ENCODE assay signal across 26 cellular contexts in the genomic region with DNA sequence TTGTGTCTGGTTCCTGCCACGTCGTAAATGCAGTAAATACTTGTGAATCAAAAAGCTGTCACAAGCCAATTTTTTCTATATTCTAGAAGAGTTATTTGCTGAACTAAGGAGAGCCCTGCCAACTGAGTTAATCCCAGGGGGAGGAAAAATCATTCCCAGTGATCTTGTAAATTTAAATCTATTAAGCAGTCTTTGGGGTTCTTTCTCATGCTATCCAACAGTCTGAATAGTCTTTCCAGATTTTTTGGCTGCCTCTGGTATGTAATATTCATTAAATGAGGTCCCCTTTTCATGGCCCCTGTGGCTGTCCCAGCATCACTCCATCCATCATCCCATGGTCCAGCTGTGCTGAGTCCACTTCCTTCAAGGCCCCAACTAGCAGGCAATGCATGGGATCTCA. TPM values are rescaled to one million over a fixed set of nuclear protein-coding genes. Genes with fewer than 3 reads are reported as not detected.
A peak's percentile ranks its signal among the peaks of the same experiment; 100 is the strongest.
DNase-seq lines count a peak whose midpoint lies in the region; ATAC-seq and TF ChIP-seq lines count a peak whose summit lies in the region.
"Had no signal": no experiment of that assay in that cellular context is flagged by ENCODE, and none has a peak within 500 bp of the region (broad histone marks: within the 10 kb centered on the region; RNA-seq: fewer than 3 reads in every experiment).

No MANE protein-coding gene starts in this region.

- no peak overlapping the region for H4K8ac ChIP-seq in neuronal stem cell (ENCODE audit: low read depth, low read length)

- TF ChIP-seq CTCF in ascending aorta (IDR thresholded peaks at IDR 0.05) (no peak), fibroblast of the aortic adventitia (IDR thresholded peaks at IDR 0.05; ENCODE audit: insufficient read depth, low read length) (no peak), progenitor cell of endocrine pancreas (IDR thresholded peaks at IDR 0.05; ENCODE audit: unreplicated experiment) (no peak)
- TF ChIP-seq CTCF in activated CD8-positive, alpha-beta T cell treated with anti-CD3 and anti-CD28 coated beads for 36 hours (IDR thresholded peaks at IDR 0.05) = no peak

- H3K18ac ChIP-seq in neuronal stem cell (ENCODE audit: low read length) = no peak overlapping the region

- H3K4me1 ChIP-seq in ascending aorta = peaks cover 5 to 10% of the 10 kb centered on the region in 2 donors
- peaks cover 15 to 17% of the 10 kb centered on the region in 2 donors for H3K4me1 ChIP-seq in neuronal stem cell (ENCODE audit: control insufficient read depth in 2 of 2, insufficient read depth in 1 of 2, low read depth in 1 of 2, low read length in 2 of 2)
- H3K4me1 ChIP-seq: A549; BLaER1 treated with 17β-estradiol and CSF1 and Interleukin-3, amounts not matched to agents 10 nM and 100 nM had no signal

- no peak overlapping the region for H2BK5ac ChIP-seq in neuronal stem cell (ENCODE audit: low read length)

- no peak overlapping the region for H2BK120ac ChIP-seq in neuronal stem cell (ENCODE audit: low read depth, low read length)

- DNase-seq in GM04503 (ENCODE audit: low read depth) = peak; percentile 3
- no peak for DNase-seq in ascending aorta (ENCODE audit: low spot score in 2 of 2)
- peak; percentile 72 for DNase-seq in fibroblast of the aortic adventitia (ENCODE audit: low read depth)
- DNase-seq in neuronal stem cell (ENCODE audit: low spot score) = no peak
- DNase-seq in progenitor cell of endocrine pancreas (ENCODE audit: low spot score, unreplicated experiment) = no peak
- DNase-seq in activated CD8-positive, alpha-beta T cell treated with anti-CD3 and anti-CD28 coated beads for 36 hours = no peak
- no peak for DNase-seq in superior temporal gyrus (ENCODE audit: extremely low spot score)
- DNase-seq: Calu3; CD8-positive, alpha-beta T cell; DMS53; H7; HFFc6; MM.1S; NCI-H1092 treated with DMSO at 0.1 percent for 48 hours; NCI-H1694 treated with DMSO at 0.1 percent for 48 hours; NCI-H2107; NCI-H2227 treated with DMSO at 0.1 percent for 48 hours; NCI-H510A treated with DMSO at 0.1 percent for 48 hours; NCI-H774; OCI-M1; RPMI8226; SHP77 treated with DMSO at 0.1 percent for 48 hours had no signal

- no peak overlapping the region for H3K9ac ChIP-seq in neuronal stem cell (ENCODE audit: low read depth, low read length, poor library complexity)
- H3K9ac ChIP-seq: BLaER1 treated with 17β-estradiol and CSF1 and Interleukin-3, amounts not matched to agents 10 nM and 100 nM had no signal

- no peak overlapping the region for H2AK5ac ChIP-seq in neuronal stem cell (ENCODE audit: low read depth, low read length)

- no peak overlapping the region for H3K4me2 ChIP-seq in neuronal stem cell (ENCODE audit: insufficient read depth, low read length, poor library complexity, severe bottlenecking)
- H3K4me2 ChIP-seq: A549; BLaER1 treated with 17β-estradiol and CSF1 and Interleukin-3, amounts not matched to agents 10 nM and 100 nM had no signal

- peaks cover 14% of the 10 kb centered on the region for H3K27me3 Mint-ChIP-seq in progenitor cell of endocrine pancreas
- peaks cover 6% of the 10 kb centered on the region for H3K27me3 Mint-ChIP-seq in activated CD8-positive, alpha-beta T cell treated with anti-CD3 and anti-CD28 coated beads for 36 hours

- no peaks in the 10 kb centered on the region for H3K9me3 ChIP-seq in ascending aorta
- H3K9me3 ChIP-seq in neuronal stem cell (replicated peaks in 1 of 2; ENCODE audit: control insufficient read depth in 2 of 2, insufficient read depth in 1 of 2, low read depth in 1 of 2, low read length in 2 of 2) = no peaks in the 10 kb centered on the region
- H3K9me3 ChIP-seq: A549; BLaER1 treated with 17β-estradiol and CSF1 and Interleukin-3, amounts not matched to agents 10 nM and 100 nM had no signal

- no peak overlapping the region for H3K27ac Mint-ChIP-seq in progenitor cell of endocrine pancreas
- H3K27ac Mint-ChIP-seq in activated CD8-positive, alpha-beta T cell treated with anti-CD3 and anti-CD28 coated beads for 36 hours = no peak overlapping the region
- H3K27ac Mint-ChIP-seq: CD8-positive, alpha-beta T cell; HFFc6 had no signal

- H3K36me3 Mint-ChIP-seq in progenitor cell of endocrine pancreas (ENCODE audit: insufficient read depth) = no peaks in the 10 kb centered on the region
- H3K36me3 Mint-ChIP-seq in activated CD8-positive, alpha-beta T cell treated with anti-CD3 and anti-CD28 coated beads for 36 hours (ENCODE audit: low read depth) = no peaks in the 10 kb centered on the region
- H3K36me3 Mint-ChIP-seq: CD8-positive, alpha-beta T cell had no signal

- POLR2A ChIA-PET in activated CD8-positive, alpha-beta T cell treated with anti-CD3 and anti-CD28 coated beads for 36 hours (lab: Charles Lee) = no interaction called here

- no peak overlapping the region for H2AFZ ChIP-seq in neuronal stem cell (ENCODE audit: low read length)

- peaks cover 8% of the 10 kb centered on the region for H3K4me1 Mint-ChIP-seq in progenitor cell of endocrine pancreas (ENCODE audit: low read depth)
- H3K4me1 Mint-ChIP-seq in activated CD8-positive, alpha-beta T cell treated with anti-CD3 and anti-CD28 coated beads for 36 hours (ENCODE audit: low read depth) = no peaks in the 10 kb centered on the region

- H3K23ac ChIP-seq in neuronal stem cell (ENCODE audit: low read depth, low read length, poor library complexity) = no peak overlapping the region

- H2BK12ac ChIP-seq in neuronal stem cell (ENCODE audit: low read length) = no peak overlapping the region

- CTCF ChIA-PET in activated CD8-positive, alpha-beta T cell treated with anti-CD3 and anti-CD28 coated beads for 36 hours (lab: Charles Lee) = no interaction called here

- H3K27ac ChIP-seq in ascending aorta (peak overlapping the region; percentile 59 to 71), neuronal stem cell (replicated peaks; ENCODE audit: low read length) (peak overlapping the region; percentile 87)
- H3K27ac ChIP-seq: A549; BLaER1 treated with 17β-estradiol and CSF1 and Interleukin-3, amounts not matched to agents 10 nM and 100 nM had no signal

- ATAC-seq in activated CD8-positive, alpha-beta T cell treated with anti-CD3 and anti-CD28 coated beads for 36 hours = no peak
- ATAC-seq in HG02981 (IDR thresholded peaks at IDR 0.05; ENCODE audit: unreplicated experiment) = no peak
- ATAC-seq: A549; CD8-positive, alpha-beta T cell had no signal

- H3K36me3 ChIP-seq in ascending aorta (no peaks in the 10 kb centered on the region), neuronal stem cell (replicated peaks in 1 of 2; ENCODE audit: control insufficient read depth in 2 of 2, insufficient read depth in 2 of 2, low read length in 2 of 2) (no peaks in the 10 kb centered on the region)
- H3K36me3 ChIP-seq: BLaER1 treated with 17β-estradiol and CSF1 and Interleukin-3, amounts not matched to agents 10 nM and 100 nM had no signal

- H3K4me3 ChIP-seq in ascending aorta (peak overlapping the region in 1 of 2 donors; percentile 2), fibroblast of the aortic adventitia (ENCODE audit: low read depth, low read length) (no peak overlapping the region), neuronal stem cell (ENCODE audit: low read length in 2 of 2) (no peak overlapping the region)
- H3K4me3 ChIP-seq: A549; BLaER1 treated with 17β-estradiol and CSF1 and Interleukin-3, amounts not matched to agents 10 nM and 100 nM had no signal

- intact Hi-C loops in ascending aorta (cut with DNase I) = no loop called here
- intact Hi-C loops in activated CD8-positive, alpha-beta T cell treated with anti-CD3 and anti-CD28 coated beads for 36 hours (cut with micrococcal nuclease) = no loop called here

- no peak overlapping the region for H3K4me3 Mint-ChIP-seq in progenitor cell of endocrine pancreas (ENCODE audit: low read depth)
- no peak overlapping the region for H3K4me3 Mint-ChIP-seq in activated CD8-positive, alpha-beta T cell treated with anti-CD3 and anti-CD28 coated beads for 36 hours
- H3K4me3 Mint-ChIP-seq: CD8-positive, alpha-beta T cell; HFFc6 had no signal

- H3K27me3 ChIP-seq in ascending aorta = no peaks in the 10 kb centered on the region
- no peaks in the 10 kb centered on the region for H3K27me3 ChIP-seq in neuronal stem cell (ENCODE audit: control insufficient read depth in 3 of 3, insufficient read depth in 3 of 3, low read depth in 1 of 3, low read length in 3 of 3)
- H3K27me3 ChIP-seq: BLaER1 treated with 17β-estradiol and CSF1 and Interleukin-3, amounts not matched to agents 10 nM and 100 nM had no signal

- H3K9me3 Mint-ChIP-seq in progenitor cell of endocrine pancreas (ENCODE audit: low read depth) = no peaks in the 10 kb centered on the region
- no peaks in the 10 kb centered on the region for H3K9me3 Mint-ChIP-seq in activated CD8-positive, alpha-beta T cell treated with anti-CD3 and anti-CD28 coated beads for 36 hours
- H3K9me3 Mint-ChIP-seq: CD8-positive, alpha-beta T cell had no signal

- no peak overlapping the region for H4K91ac ChIP-seq in neuronal stem cell (ENCODE audit: low read depth, low read length, poor library complexity)

- H2BK15ac ChIP-seq in neuronal stem cell (ENCODE audit: low read length) = no peak overlapping the region

- no CpG with 5 or more reads among the region's 2 CpGs for WGBS in neuronal stem cell (ENCODE audit: extremely low coverage in 2 of 2, insufficient read length in 2 of 2, insufficient replicate concordance in 1 of 2), 2 donors

- no peaks in the 10 kb centered on the region for H3K79me1 ChIP-seq in neuronal stem cell (ENCODE audit: low read depth, low read length)

- no peak overlapping the region for H3K14ac ChIP-seq in neuronal stem cell (ENCODE audit: low read length)

- no peak overlapping the region for H3K4ac ChIP-seq in neuronal stem cell (ENCODE audit: low read length)

RNA-seq across cellular contexts. Expression of a gene that starts 46.7 kb away (rescaled TPM):
- total RNA-seq in ascending aorta (12.6 TPM), fibroblast of the aortic adventitia (ENCODE audit: low replicate concordance) (4.6 and 12.2 TPM in 2 replicates), progenitor cell of endocrine pancreas (0.67 and 1.1 TPM in 2 replicates)
- polyA plus RNA-seq in neuronal stem cell (2013, experiment 1 of 2) = 31.2 TPM
- polyA plus RNA-seq in neuronal stem cell (2013, experiment 2 of 2) = 31.9 TPM
- total RNA-seq in activated CD8-positive, alpha-beta T cell treated with anti-CD3 and anti-CD28 coated beads for 36 hours = not detected
- total RNA-seq: Calu3; CD8-positive, alpha-beta T cell; HFFc6; LHCN-M2 had no signal
- polyA plus RNA-seq: A549 had no signal

Comparison
In these comparisons a context has a peak if more than half of its experiments do, and no peak if none do; other contexts are left out.
1. DNase-seq: peak in GM04503 (single experiment) and fibroblast of the aortic adventitia (single experiment); none in ascending aorta (0 of 2), neuronal stem cell (single experiment), progenitor cell of endocrine pancreas (single experiment), activated CD8-positive, alpha-beta T cell treated with anti-CD3 and anti-CD28 coated beads for 36 hours (single experiment) and superior temporal gyrus (single experiment).